ENCODE assay signal across 1 cellular context in genomic region chr15:94323076-94323475, GRCh38.
TF ChIP-seq lines count a peak whose summit lies in the region.

No MANE protein-coding gene starts in this region.

TF ChIP-seq in GM12878, 131 proteins besides CTCF, POLR2A, EP300 and RAD21 (continued from another document):
- TF ChIP-seq ESRRA (IDR thresholded peaks at IDR 0.05; ENCODE audit: low read length) (no peak), SMC3 (IDR thresholded peaks at IDR 0.05; ENCODE audit: borderline replicate concordance, low read length) (no peak), NFYA (IDR thresholded peaks at IDR 0.05; ENCODE audit: borderline replicate concordance, low read depth, low read length) (no peak), ATF2 (IDR thresholded peaks at IDR 0.05; ENCODE audit: low read length) (no peak), ZNF24 (IDR thresholded peaks at IDR 0.05) (no peak), BRCA1 (IDR thresholded peaks at IDR 0.05; ENCODE audit: low read depth, low read length) (no peak), CBX5 (IDR thresholded peaks at IDR 0.05; ENCODE audit: low read depth) (no peak), BHLHE40 (IDR thresholded peaks at IDR 0.05; ENCODE audit: borderline replicate concordance in 1 of 2, low read depth in 2 of 2, low read length in 1 of 2) (no peak), GABPA (IDR thresholded peaks at IDR 0.05; ENCODE audit: low read depth) (no peak), EZH2 (IDR thresholded peaks at IDR 0.05; ENCODE audit: borderline replicate concordance, control insufficient read depth, low read depth, low read length) (no peak), HDGF (IDR thresholded peaks at IDR 0.05) (no peak), TCF3 (IDR thresholded peaks at IDR 0.05; ENCODE audit: borderline replicate concordance, insufficient read depth, low read depth, low read length) (no peak), ZBTB4 (CRISPR knock-in tag; IDR thresholded peaks at IDR 0.05) (no peak), ASH2L (IDR thresholded peaks at IDR 0.05; ENCODE audit: borderline replicate concordance, low read depth) (no peak), PKNOX1 (IDR thresholded peaks at IDR 0.05) (no peak), RCOR1 (conservative IDR thresholded peaks at IDR 0.05; ENCODE audit: low read depth, low read length) (no peak)
